In genomic region chr15:77786181-77786890, GRCh38 we compare ENCODE assay signal across 33 cellular contexts.
"Had no signal": no experiment of that assay in that cellular context is flagged by ENCODE, and none has a peak within 500 bp of the region (broad histone marks: within the 10 kb centered on the region; RNA-seq: fewer than 3 reads in every experiment).

No MANE protein-coding gene starts in this region.

- H3K9me3 ChIP-seq: ascending aorta, SJCRH30 had no signal

- H3K36me3 ChIP-seq: ascending aorta, cardiac muscle cell, Peyer's patch, SJCRH30, WERI-Rb-1 had no signal

- DNase-seq: activated CD4-positive, alpha-beta memory T cell treated with anti-CD3 and anti-CD28 coated beads, Interleukin-2, amount 10 ng/mL, durations not matched to agents 7 days and 5 days; activated CD4-positive, alpha-beta T cell treated with anti-CD3 and anti-CD28 coated beads for 1 hour; activated CD4-positive, alpha-beta T cell treated with anti-CD3 and anti-CD28 coated beads for 48 hours; activated CD4-positive, CD25-positive, alpha-beta regulatory T cell; activated CD8-positive, alpha-beta memory T cell treated with anti-CD3 and anti-CD28 coated beads for 24 hours; activated CD8-positive, alpha-beta memory T cell treated with anti-CD3 and anti-CD28 coated beads, Interleukin-2, amount 10 ng/mL, durations not matched to agents 7 days and 5 days; activated CD8-positive, alpha-beta memory T cell treated with anti-CD3 and anti-CD28 coated beads, Interleukin-2, amount 50 U/mL, for 48 hours; activated effector memory CD4-positive, alpha-beta T cell treated with Interleukin-2 at 50 U/mL for 16 hours; activated naive CD4-positive, alpha-beta T cell treated with anti-CD3 and anti-CD28 coated beads, Interleukin-2, amount 10 ng/mL, durations not matched to agents 7 days and 5 days; activated naive CD8-positive, alpha-beta T cell treated with anti-CD3 and anti-CD28 coated beads, Interleukin-2, amount 50 U/mL, for 24 hours; activated T-cell treated with anti-CD3 and anti-CD28 coated beads, Interleukin-2, amount 50 U/mL, for 48 hours; amniotic stem cell; Karpas-422; KBM-7; NCI-H1105; NCI-H1417 treated with DMSO at 0.1 percent for 48 hours; NCI-H1694 treated with DMSO at 0.1 percent for 48 hours; NCI-H2029; NCI-H2107; NCI-H2171; NCI-H510A; NCI-H526; NCI-H748 treated with DMSO at 0.1 percent for 48 hours; NK-92 treated with Interleukin-12 subunit alpha and Interleukin-12 subunit beta, amount 100 ng/mL, for 24 hours; PC-3; Peyer's patch; RPMI8226; SJCRH30; T1000; WERI-Rb-1 had no signal

- H3K27me3 ChIP-seq: ascending aorta, cardiac muscle cell, Peyer's patch, SJCRH30 had no signal

- ATAC-seq: activated CD8-positive, alpha-beta memory T cell treated with anti-CD3 and anti-CD28 coated beads, Interleukin-2, amount 10 ng/mL, durations not matched to agents 7 days and 5 days; activated naive CD8-positive, alpha-beta T cell treated with anti-CD3 and anti-CD28 coated beads, Interleukin-2, amount 50 U/mL, for 24 hours; PC-3 had no signal

- H3K4me3 ChIP-seq: ascending aorta, cardiac muscle cell, Peyer's patch, SJCRH30, SK-N-MC had no signal

- H3K4me1 ChIP-seq: ascending aorta, Peyer's patch, SJCRH30 had no signal

- H3K27ac ChIP-seq: ascending aorta, cardiac muscle cell, Peyer's patch, SJCRH30, SK-N-MC, WERI-Rb-1 had no signal
